Comparison of ENCODE assay signal across 27 cellular contexts in the genomic region with DNA sequence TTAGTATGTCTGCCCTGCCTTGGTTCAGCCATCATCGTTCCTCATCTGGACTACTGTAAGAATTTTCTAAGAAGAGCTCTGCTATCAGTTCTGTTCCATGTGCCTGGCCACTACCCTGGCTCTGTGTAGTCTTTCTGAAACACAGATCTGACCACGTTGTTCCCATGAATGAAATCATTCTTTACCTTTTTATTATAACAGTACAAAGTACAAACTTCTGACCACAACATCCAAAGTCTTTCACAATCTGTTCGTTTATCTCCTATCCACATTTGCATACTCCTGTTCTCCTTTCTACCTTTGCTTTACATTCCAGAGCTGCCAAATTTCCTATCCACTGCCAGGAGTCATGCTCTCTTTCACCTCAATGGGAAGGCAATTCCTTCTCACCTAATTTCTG.
"Had no signal": no experiment of that assay in that cellular context is flagged by ENCODE, and none has a peak within 500 bp of the region (broad histone marks: within the 10 kb centered on the region; RNA-seq: fewer than 3 reads in every experiment).

No MANE protein-coding gene starts in this region.

- H3K9me3 Mint-ChIP-seq: activated CD8-positive, alpha-beta T cell treated with anti-CD3 and anti-CD28 coated beads for 36 hours; activated naive CD4-positive, alpha-beta T cell treated with anti-CD3 and anti-CD28 coated beads, Interleukin-2, amount 10 ng/mL, durations not matched to agents 7 days and 5 days; activated T-helper 2 cell treated with anti-CD3 and anti-CD28 coated beads, Interferon-gamma antibody, Interleukin-2, Interleukin-4, amounts not matched to agents 10 μg/mL and 5 μg/mL and 100 μg/mL, durations not matched to agents 14 hours and 24 hours and 36 hours had no signal

- H3K4me1 ChIP-seq: breast epithelium had no signal

- H3K27me3 Mint-ChIP-seq: activated CD4-positive, alpha-beta T cell treated with anti-CD3 and anti-CD28 coated beads for 36 hours; activated CD8-positive, alpha-beta T cell treated with anti-CD3 and anti-CD28 coated beads for 36 hours; activated naive CD4-positive, alpha-beta T cell treated with anti-CD3 and anti-CD28 coated beads, Interleukin-2, amount 10 ng/mL, durations not matched to agents 7 days and 5 days; activated naive CD8-positive, alpha-beta T cell treated with anti-CD3 and anti-CD28 coated beads for 36 hours; T-cell had no signal

- H3K27ac ChIP-seq: breast epithelium, KMS-11, VCaP had no signal

- H3K9ac ChIP-seq: KMS-11 had no signal

- H3K4me3 Mint-ChIP-seq: activated CD4-positive, alpha-beta T cell treated with anti-CD3 and anti-CD28 coated beads for 36 hours; activated CD8-positive, alpha-beta T cell treated with anti-CD3 and anti-CD28 coated beads for 36 hours; activated naive CD4-positive, alpha-beta T cell treated with anti-CD3 and anti-CD28 coated beads, Interleukin-2, amount 10 ng/mL, durations not matched to agents 7 days and 5 days; activated naive CD8-positive, alpha-beta T cell treated with anti-CD3 and anti-CD28 coated beads for 36 hours; activated T-cell treated with anti-CD3 and anti-CD28 coated beads, Interleukin-2, amount 50 U/mL, for 72 hours; T-cell had no signal

- H3K9me3 ChIP-seq: breast epithelium, MG63 had no signal

- H3K36me3 ChIP-seq: breast epithelium, MG63 had no signal

- H3K27me3 ChIP-seq: breast epithelium, MG63 had no signal

- H3K4me1 Mint-ChIP-seq: activated CD4-positive, alpha-beta T cell treated with anti-CD3 and anti-CD28 coated beads for 36 hours; activated naive CD4-positive, alpha-beta T cell treated with anti-CD3 and anti-CD28 coated beads, Interleukin-2, amount 10 ng/mL, durations not matched to agents 7 days and 5 days; activated naive CD8-positive, alpha-beta T cell treated with anti-CD3 and anti-CD28 coated beads for 36 hours; T-cell had no signal

- DNase-seq: activated CD4-positive, alpha-beta T cell treated with anti-CD3 and anti-CD28 coated beads for 36 hours; activated CD8-positive, alpha-beta memory T cell treated with anti-CD3 and anti-CD28 coated beads, Interleukin-2, amount 50 U/mL, for 4 hours; activated CD8-positive, alpha-beta T cell treated with anti-CD3 and anti-CD28 coated beads for 36 hours; activated gamma-delta T cell treated with Interleukin-2 at 50 U/mL for 16 hours; activated naive CD4-positive, alpha-beta T cell treated with anti-CD3 and anti-CD28 coated beads, Interleukin-2, amount 10 ng/mL, durations not matched to agents 7 days and 5 days; activated naive CD8-positive, alpha-beta T cell treated with anti-CD3 and anti-CD28 coated beads for 36 hours; activated T-cell treated with anti-CD3 and anti-CD28 coated beads, Interleukin-2, amount 50 U/mL, for 72 hours; aorta; caudate nucleus; MG63; MV-4-11; NCI-H1092 treated with DMSO at 0.1 percent for 48 hours; NCI-H1417 treated with DMSO at 0.1 percent for 48 hours; NCI-H1694; NCI-H2029; NCI-H2107; NCI-H2171 treated with DMSO at 0.1 percent for 48 hours; NCI-H226; NCI-H69; SIG-M5; T-cell; T-helper 2 cell; T1000 had no signal

- H3K36me3 Mint-ChIP-seq: activated naive CD4-positive, alpha-beta T cell treated with anti-CD3 and anti-CD28 coated beads, Interleukin-2, amount 10 ng/mL, durations not matched to agents 7 days and 5 days; activated naive CD8-positive, alpha-beta T cell treated with anti-CD3 and anti-CD28 coated beads for 36 hours; T-cell had no signal

- H3K4me3 ChIP-seq: breast epithelium, MG63 had no signal

- H3K27ac Mint-ChIP-seq: activated CD4-positive, alpha-beta T cell treated with anti-CD3 and anti-CD28 coated beads for 36 hours; activated CD8-positive, alpha-beta T cell treated with anti-CD3 and anti-CD28 coated beads for 36 hours; activated naive CD4-positive, alpha-beta T cell treated with anti-CD3 and anti-CD28 coated beads, Interleukin-2, amount 10 ng/mL, durations not matched to agents 7 days and 5 days; activated naive CD8-positive, alpha-beta T cell treated with anti-CD3 and anti-CD28 coated beads for 36 hours; activated T-cell treated with anti-CD3 and anti-CD28 coated beads, Interleukin-2, amount 50 U/mL, for 72 hours; activated T-helper 2 cell treated with anti-CD3 and anti-CD28 coated beads, Interferon-gamma antibody, Interleukin-2, Interleukin-4, amounts not matched to agents 10 μg/mL and 5 μg/mL and 100 μg/mL, durations not matched to agents 14 hours and 24 hours and 36 hours; T-cell had no signal
